Comparison of ENCODE assay signal across 8 cellular contexts in the genomic region with DNA sequence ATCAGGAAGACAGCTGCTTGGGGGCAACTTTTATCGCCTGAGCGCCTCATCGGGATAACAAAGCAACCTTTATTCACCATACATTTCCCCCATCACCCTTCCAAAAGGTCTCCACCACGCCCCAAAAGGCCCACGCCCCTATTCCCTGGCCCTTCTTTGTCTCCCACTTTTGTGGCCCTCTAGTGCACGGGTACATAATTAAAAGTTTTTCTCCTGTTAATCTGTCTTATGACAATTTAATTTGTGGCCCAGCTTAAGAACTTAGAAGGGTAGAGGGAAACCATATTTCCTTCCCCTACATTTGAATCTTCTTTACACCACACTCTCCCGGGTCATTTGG. TPM values are rescaled to one million over a fixed set of nuclear protein-coding genes. Genes with fewer than 3 reads are reported as not detected.
A peak's percentile ranks its signal among the peaks of the same experiment; 100 is the strongest.
DNase-seq lines count a peak whose midpoint lies in the region; ATAC-seq and TF ChIP-seq lines count a peak whose summit lies in the region.

No MANE protein-coding gene starts in this region.

- peak overlapping the region; percentile 72 to 88 (median 84) for H3K27ac ChIP-seq in Peyer's patch
- H3K27ac ChIP-seq in muscle layer of duodenum (ENCODE audit: low read length), result peak overlapping the region; percentile 3

- DNase-seq in Peyer's patch, result no peak
- DNase-seq in chondrocyte (ENCODE audit: low spot score), result no peak
- DNase-seq in NCI-H2029 (lab: John Stamatoyannopoulos, UW), result no peak
- no peak for DNase-seq in NCI-H2107 treated with DMSO at 0.1 percent for 48 hours (lab: John Stamatoyannopoulos, UW; ENCODE audit: unreplicated experiment)

- H3K4me1 ChIP-seq in Peyer's patch (peaks cover 0 to 24% (median 7%) of the 10 kb centered on the region in 4 donors), muscle layer of duodenum (ENCODE audit: control insufficient read depth in 1 of 2, insufficient read depth in 2 of 2, low read length in 2 of 2) (peaks cover 12 to 36% of the 10 kb centered on the region in 2 donors)

- H3K36me3 ChIP-seq in Peyer's patch (peaks cover 0 to 2% (median 0%) of the 10 kb centered on the region in 3 donors), muscle layer of duodenum (ENCODE audit: control insufficient read depth in 1 of 2, insufficient read depth in 2 of 2, low read length in 2 of 2) (peaks cover 0 to under 1% of the 10 kb centered on the region in 2 donors)

- peak; percentile 17 for ATAC-seq in GM18498 (IDR thresholded peaks at IDR 0.05; ENCODE audit: unreplicated experiment)
- ATAC-seq in HG02763 (IDR thresholded peaks at IDR 0.05; ENCODE audit: unreplicated experiment), result peak; percentile 12
- ATAC-seq in GM19463 (IDR thresholded peaks at IDR 0.05; ENCODE audit: unreplicated experiment), result no peak

- H3K27me3 ChIP-seq in Peyer's patch (no peaks in the 10 kb centered on the region), muscle layer of duodenum (ENCODE audit: low read depth, low read length) (no peaks in the 10 kb centered on the region)

- TF ChIP-seq POLR2A in Peyer's patch (IDR thresholded peaks at IDR 0.05), result no peak

- no peaks in the 10 kb centered on the region for H3K27me3 Mint-ChIP-seq in chondrocyte (ENCODE audit: low read depth)

- H3K9me3 Mint-ChIP-seq in chondrocyte (ENCODE audit: low read depth), result no peaks in the 10 kb centered on the region

- H3K4me3 ChIP-seq in Peyer's patch (peak overlapping the region; percentile 95 to 100 (median 98)), muscle layer of duodenum (ENCODE audit: low read depth in 1 of 2, low read length in 2 of 2) (peak overlapping the region; percentile 89 to 97)

- H3K9me3 ChIP-seq in Peyer's patch, result no peaks in the 10 kb centered on the region
- no peaks in the 10 kb centered on the region for H3K9me3 ChIP-seq in muscle layer of duodenum (ENCODE audit: control insufficient read depth in 1 of 2, low read length in 2 of 2)

- no peak for TF ChIP-seq CTCF in Peyer's patch (IDR thresholded peaks at IDR 0.05)
- TF ChIP-seq CTCF in chondrocyte (IDR thresholded peaks at IDR 0.05), result no peak

- peak overlapping the region; percentile 94 for H3K4me3 Mint-ChIP-seq in chondrocyte (ENCODE audit: unreplicated experiment)

- H3K36me3 Mint-ChIP-seq in chondrocyte (ENCODE audit: low read depth), result no peaks in the 10 kb centered on the region

- H3K4me1 Mint-ChIP-seq in chondrocyte (ENCODE audit: low read depth), result peaks cover 39% of the 10 kb centered on the region

- H3K27ac Mint-ChIP-seq in chondrocyte (ENCODE audit: unreplicated experiment), result peak overlapping the region; percentile 90

RNA-seq across cellular contexts. Expression of a gene that starts 0.6 kb away (rescaled TPM):
- total RNA-seq in Peyer's patch (10 to 100 TPM in 3 of 4 donors, 1 to 10 TPM in 1; 7.3 to 25.6 (median 13.7) TPM), chondrocyte (13.7 to 16.5 TPM (median 16.2 TPM) in 3 replicates)

RNA-seq across cellular contexts. Expression of a gene that starts 20.8 kb away (rescaled TPM):
- total RNA-seq in Peyer's patch (10 to 100 TPM; 10.9 to 51.2 (median 19.4) TPM), chondrocyte (16.5 to 29.7 TPM (median 18.0 TPM) in 3 replicates)

RNA-seq across cellular contexts. Expression of a gene that starts 46.0 kb away (rescaled TPM):
- 100 to 1,000 TPM in 1 of 4 donors, 10 to 100 TPM in 3; 25.3 to 316 (median 79.8) TPM for total RNA-seq in Peyer's patch
- total RNA-seq in chondrocyte, result 9.7 to 15.6 TPM (median 14.5 TPM) in 3 replicates
